Comparison of ENCODE assay signal across 21 cellular contexts in the genomic region with DNA sequence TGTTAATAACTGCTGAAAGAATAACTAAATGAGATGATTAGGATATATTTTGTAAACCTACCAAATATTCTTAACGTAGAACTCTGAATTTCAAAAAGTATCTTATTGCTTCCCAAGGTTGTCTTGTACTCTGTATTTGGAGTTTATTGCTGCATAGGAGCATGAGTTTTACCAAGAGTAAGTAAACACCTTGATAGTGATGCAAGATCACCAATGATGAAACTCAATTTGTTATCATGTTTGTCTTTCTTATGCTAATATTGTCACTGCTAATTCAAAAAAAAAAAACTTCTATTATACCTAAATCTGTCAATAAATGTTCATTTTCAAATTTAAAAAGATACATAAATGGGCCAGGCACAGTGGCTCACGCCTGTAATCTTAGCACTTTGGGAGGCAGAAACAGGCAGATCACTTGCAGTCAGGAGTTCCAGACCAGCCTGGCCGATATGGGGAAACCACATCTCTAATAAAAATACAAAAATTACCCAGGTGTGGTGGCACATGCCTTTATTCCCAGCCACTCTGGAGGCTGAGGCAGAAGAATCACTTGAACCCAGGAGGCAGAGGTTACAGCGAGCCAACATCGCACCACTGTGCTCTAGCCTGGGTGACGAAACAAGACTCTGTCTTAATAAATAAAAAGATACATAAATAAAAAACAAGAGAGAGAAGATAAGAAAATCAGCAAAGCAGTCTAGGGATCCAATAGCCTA. TPM values are rescaled to one million over a fixed set of nuclear protein-coding genes. Genes with fewer than 3 reads are reported as not detected.
A peak's percentile ranks its signal among the peaks of the same experiment; 100 is the strongest.
DNase-seq lines count a peak whose midpoint lies in the region; ATAC-seq, FAIRE-seq and TF ChIP-seq lines count a peak whose summit lies in the region.
"Had no signal": no experiment of that assay in that cellular context is flagged by ENCODE, and none has a peak within 500 bp of the region (broad histone marks: within the 10 kb centered on the region; RNA-seq: fewer than 3 reads in every experiment).

No MANE protein-coding gene starts in this region.

- TF ChIP-seq CTCF in LNCaP clone FGC (IDR thresholded peaks at IDR 0.05; ENCODE audit: control insufficient read depth, extremely low read depth, insufficient read depth), result no peak

- peak overlapping the region; percentile 89 for H3K27ac ChIP-seq in caudate nucleus (ENCODE audit: low read depth, low read length)
- peak overlapping the region; percentile 98 for H3K27ac ChIP-seq in temporal lobe (ENCODE audit: low read depth, low read length)
- H3K27ac ChIP-seq: RWPE1 had no signal

- peak; percentile 45 for DNase-seq in LNCaP clone FGC (ENCODE audit: low read depth)
- no peak for DNase-seq in caudate nucleus (lab: John Stamatoyannopoulos, UW)
- DNase-seq in left lobe of liver (ENCODE audit: low spot score), result no peak
- no peak for DNase-seq in activated T-cell treated with anti-CD3 and anti-CD28 coated beads, Interleukin-2, amount 50 U/mL, for 72 hours
- DNase-seq in RCC 7860 (ENCODE audit: low spot score), result no peak
- DNase-seq: DMS153, H7, KG1, NCI-H1048, NCI-H1417, NCI-H1694, NCI-H2029 treated with DMSO at 0.1 percent for 48 hours, NCI-H446 treated with DMSO at 0.1 percent for 48 hours, NCI-H526 treated with DMSO at 0.1 percent for 48 hours, SHP77 had no signal

- peaks cover 4 to 7% of the 10 kb centered on the region in 2 donors for H3K9me3 Mint-ChIP-seq in activated T-cell treated with anti-CD3 and anti-CD28 coated beads, Interleukin-2, amount 50 U/mL, for 72 hours

- no peaks in the 10 kb centered on the region for H3K27me3 Mint-ChIP-seq in activated T-cell treated with anti-CD3 and anti-CD28 coated beads, Interleukin-2, amount 50 U/mL, for 72 hours (ENCODE audit: low read depth)

- no peak overlapping the region for H3K4me3 Mint-ChIP-seq in activated T-cell treated with anti-CD3 and anti-CD28 coated beads, Interleukin-2, amount 50 U/mL, for 72 hours

- ATAC-seq in left lobe of liver (peak; percentile 83), HG02588 (IDR thresholded peaks at IDR 0.05; ENCODE audit: unreplicated experiment) (no peak)
- ATAC-seq in activated T-cell treated with anti-CD3 and anti-CD28 coated beads, Interleukin-2, amount 50 U/mL, for 72 hours (replicated peaks in 1 of 2), result no peak

- H3K36me3 Mint-ChIP-seq in activated T-cell treated with anti-CD3 and anti-CD28 coated beads, Interleukin-2, amount 50 U/mL, for 72 hours (ENCODE audit: insufficient read depth in 2 of 2), result peaks cover 6 to 8% of the 10 kb centered on the region in 2 donors

- no peak overlapping the region for H3K4me3 ChIP-seq in LNCaP clone FGC (ENCODE audit: low read depth, low read length)

- H3K4me1 Mint-ChIP-seq in activated T-cell treated with anti-CD3 and anti-CD28 coated beads, Interleukin-2, amount 50 U/mL, for 72 hours (ENCODE audit: low read depth), result peaks cover 13% of the 10 kb centered on the region

- no peak overlapping the region for H3K27ac Mint-ChIP-seq in activated T-cell treated with anti-CD3 and anti-CD28 coated beads, Interleukin-2, amount 50 U/mL, for 72 hours

- FAIRE-seq in RCC 7860 (lab: Jason Lieb, UNC), result no peak
- FAIRE-seq: GM19239 had no signal

RNA-seq across cellular contexts. Expression of a gene that starts 23.4 kb away (rescaled TPM):
- total RNA-seq in left lobe of liver (1.2 TPM), temporal lobe (0.25 TPM)
- under 1 TPM in 1 of 2 donors, not detected in 1; 0.35 TPM for total RNA-seq in activated T-cell treated with anti-CD3 and anti-CD28 coated beads, Interleukin-2, amount 50 U/mL, for 72 hours
- total RNA-seq: H7, HT1080, SK-MEL-5 had no signal

RNA-seq across cellular contexts. Expression of a gene that starts 27.6 kb away (rescaled TPM):
- total RNA-seq in left lobe of liver (74.6 TPM), temporal lobe (3.7 TPM)
- total RNA-seq in activated T-cell treated with anti-CD3 and anti-CD28 coated beads, Interleukin-2, amount 50 U/mL, for 72 hours, result 10 to 100 TPM in 1 of 2 donors, 1 to 10 TPM in 1; 6.3 to 11.5 TPM

RNA-seq across cellular contexts. Expression of a gene that starts 50.0 kb away (rescaled TPM):
- 47.6 TPM for total RNA-seq in left lobe of liver
- 3.0 TPM for total RNA-seq in temporal lobe
- 100 to 1,000 TPM in 1 of 2 donors, 10 to 100 TPM in 1; 60.6 to 101 TPM for total RNA-seq in activated T-cell treated with anti-CD3 and anti-CD28 coated beads, Interleukin-2, amount 50 U/mL, for 72 hours
- total RNA-seq: SK-MEL-5 had no signal

Comparison
In these comparisons a context has a peak if more than half of its experiments do, and no peak if none do; other contexts are left out.
1. RNA of a gene that starts 50.0 kb away (total RNA-seq): 60.6 to 101 TPM in activated T-cell treated with anti-CD3 and anti-CD28 coated beads, Interleukin-2, amount 50 U/mL, for 72 hours and 47.6 TPM in left lobe of liver (single experiment); 3.0 TPM in temporal lobe (single experiment); every median in the first group is over 10 times any median in the second.